ENCODE assay signal across 17 cellular contexts in genomic region chr9:94011134-94011533, GRCh38. TPM values are rescaled to one million over a fixed set of nuclear protein-coding genes. Genes with fewer than 3 reads are reported as not detected.
A peak's percentile ranks its signal among the peaks of the same experiment; 100 is the strongest.
DNase-seq lines count a peak whose midpoint lies in the region; ATAC-seq and TF ChIP-seq lines count a peak whose summit lies in the region.
"Had no signal": no experiment of that assay in that cellular context is flagged by ENCODE, and none has a peak within 500 bp of the region (broad histone marks: within the 10 kb centered on the region; RNA-seq: fewer than 3 reads in every experiment).

No MANE protein-coding gene starts in this region.

- TF ChIP-seq CTCF in esophagus muscularis mucosa (IDR thresholded peaks at IDR 0.05) (no peak), prostate gland (IDR thresholded peaks at IDR 0.05) (no peak), tibial artery (IDR thresholded peaks at IDR 0.05) (no peak), sigmoid colon (IDR thresholded peaks at IDR 0.05) (no peak)

- H3K4me3 ChIP-seq in Jurkat, Clone E6-1 (ENCODE audit: low read length) = no peak overlapping the region
- H3K4me3 ChIP-seq in esophagus muscularis mucosa (no peak overlapping the region), prostate gland (no peak overlapping the region), tibial artery (no peak overlapping the region), sigmoid colon (no peak overlapping the region)

- peak; percentile 9 for DNase-seq in NCI-H2196 (lab: John Stamatoyannopoulos, UW; ENCODE audit: unreplicated experiment)
- no peak for DNase-seq in NCI-H2196 treated with DMSO at 0.1 percent for 48 hours (lab: John Stamatoyannopoulos, UW; ENCODE audit: unreplicated experiment)
- peak; percentile 35 for DNase-seq in Jurkat, Clone E6-1 (ENCODE audit: low read depth, low spot score)
- DNase-seq in esophagus muscularis mucosa (ENCODE audit: extremely low spot score) = peak; percentile 62
- DNase-seq in prostate gland (ENCODE audit: low spot score) = peak; percentile 31
- no peak for DNase-seq in tibial artery
- DNase-seq in sigmoid colon = no peak
- DNase-seq: amniotic stem cell, H7, NCI-H1105 treated with DMSO at 0.1 percent for 48 hours, NCI-H524, small intestine, trophoblast cell had no signal

- no peaks in the 10 kb centered on the region for H3K9me3 ChIP-seq in esophagus muscularis mucosa
- no peaks in the 10 kb centered on the region for H3K9me3 ChIP-seq in prostate gland
- no peaks in the 10 kb centered on the region for H3K9me3 ChIP-seq in tibial artery
- H3K9me3 ChIP-seq in sigmoid colon = no peaks in the 10 kb centered on the region

- no peaks in the 10 kb centered on the region for H3K36me3 ChIP-seq in esophagus muscularis mucosa
- no peaks in the 10 kb centered on the region for H3K36me3 ChIP-seq in prostate gland
- H3K36me3 ChIP-seq in tibial artery = no peaks in the 10 kb centered on the region
- H3K36me3 ChIP-seq in sigmoid colon = no peaks in the 10 kb centered on the region

- H3K27me3 ChIP-seq in esophagus muscularis mucosa (no peaks in the 10 kb centered on the region), prostate gland (replicated peaks; ENCODE audit: insufficient read depth) (no peaks in the 10 kb centered on the region), tibial artery (no peaks in the 10 kb centered on the region), sigmoid colon (no peaks in the 10 kb centered on the region)

- TF ChIP-seq EP300 in esophagus muscularis mucosa (IDR thresholded peaks at IDR 0.05) = no peak
- no peak for TF ChIP-seq EP300 in sigmoid colon (IDR thresholded peaks at IDR 0.05)

- TF ChIP-seq POLR2A in esophagus muscularis mucosa (IDR thresholded peaks at IDR 0.05; ENCODE audit: low read depth) (no peak), prostate gland (IDR thresholded peaks at IDR 0.05) (no peak), sigmoid colon (IDR thresholded peaks at IDR 0.05) (no peak)

- H3K4me1 ChIP-seq in esophagus muscularis mucosa = peaks cover 0 to 17% (median 16%) of the 10 kb centered on the region in 4 donors
- peaks cover 5% of the 10 kb centered on the region for H3K4me1 ChIP-seq in prostate gland (replicated peaks)
- H3K4me1 ChIP-seq in tibial artery = no peaks in the 10 kb centered on the region
- H3K4me1 ChIP-seq in sigmoid colon = no peaks in the 10 kb centered on the region

- 52% methylated on average over 4 of the region's 4 CpGs for WGBS in esophagus muscularis mucosa
- 4% methylated on average over 4 of the region's 4 CpGs for WGBS in prostate gland
- 22 to 45% methylated on average over 4 of the region's 4 CpGs for WGBS in sigmoid colon, 2 donors

- intact Hi-C loops in esophagus muscularis mucosa (cut with DNase I) = no loop called here
- intact Hi-C loops in prostate gland (cut with DNase I) = no loop called here
- intact Hi-C loops in tibial artery (cut with DNase I; ENCODE audit: low total_unique reads) = no loop called here
- intact Hi-C loops in sigmoid colon (cut with DNase I) = no loop called here

- ATAC-seq in GM21367 (IDR thresholded peaks at IDR 0.05; ENCODE audit: unreplicated experiment) = no peak
- ATAC-seq: natural killer cell treated with Interleukin-12 subunit alpha and Interleukin-12 subunit beta and Interleukin-15 and Interleukin-18, amount 100 ng/mL, for 72 hours had no signal

- H3K27ac ChIP-seq in esophagus muscularis mucosa (replicated peaks in 1 of 4) (peak overlapping the region; percentile 64 to 75 (median 70)), prostate gland (peak overlapping the region in 1 of 2 donors; percentile 11), tibial artery (no peak overlapping the region), sigmoid colon (peak overlapping the region in 1 of 4 donors; percentile 58)

RNA-seq across cellular contexts. Expression of gene BARX1, which starts 56.0 kb away (rescaled TPM):
- not detected for polyA plus RNA-seq in Jurkat, Clone E6-1 (2012; ENCODE audit: insufficient read depth, insufficient read length)
- total RNA-seq in esophagus muscularis mucosa (under 1 TPM in 1 of 4 donors, not detected in 3; 0.42 TPM), prostate gland (1 to 10 TPM in 1 of 2 donors, not detected in 1; 3.7 TPM), sigmoid colon (not detected)
- polyA plus RNA-seq in sigmoid colon = under 1 TPM in 1 of 3 donors, not detected in 2; 0.23 TPM
- total RNA-seq: dermis microvascular lymphatic vessel endothelial cell, kidney epithelial cell had no signal

Comparison
In these comparisons a context has a peak if more than half of its experiments do, and no peak if none do; other contexts are left out.
1. DNase-seq: peak in NCI-H2196 (single experiment), Jurkat, Clone E6-1 (single experiment), esophagus muscularis mucosa (single experiment) and prostate gland (single experiment); none in NCI-H2196 treated with DMSO at 0.1 percent for 48 hours (single experiment), tibial artery (0 of 2) and sigmoid colon (single experiment).
2. H3K27ac ChIP-seq: peak in esophagus muscularis mucosa (4 of 4); none in tibial artery (0 of 2).